8 cellular contexts compared by ENCODE assay signal in the genomic region with DNA sequence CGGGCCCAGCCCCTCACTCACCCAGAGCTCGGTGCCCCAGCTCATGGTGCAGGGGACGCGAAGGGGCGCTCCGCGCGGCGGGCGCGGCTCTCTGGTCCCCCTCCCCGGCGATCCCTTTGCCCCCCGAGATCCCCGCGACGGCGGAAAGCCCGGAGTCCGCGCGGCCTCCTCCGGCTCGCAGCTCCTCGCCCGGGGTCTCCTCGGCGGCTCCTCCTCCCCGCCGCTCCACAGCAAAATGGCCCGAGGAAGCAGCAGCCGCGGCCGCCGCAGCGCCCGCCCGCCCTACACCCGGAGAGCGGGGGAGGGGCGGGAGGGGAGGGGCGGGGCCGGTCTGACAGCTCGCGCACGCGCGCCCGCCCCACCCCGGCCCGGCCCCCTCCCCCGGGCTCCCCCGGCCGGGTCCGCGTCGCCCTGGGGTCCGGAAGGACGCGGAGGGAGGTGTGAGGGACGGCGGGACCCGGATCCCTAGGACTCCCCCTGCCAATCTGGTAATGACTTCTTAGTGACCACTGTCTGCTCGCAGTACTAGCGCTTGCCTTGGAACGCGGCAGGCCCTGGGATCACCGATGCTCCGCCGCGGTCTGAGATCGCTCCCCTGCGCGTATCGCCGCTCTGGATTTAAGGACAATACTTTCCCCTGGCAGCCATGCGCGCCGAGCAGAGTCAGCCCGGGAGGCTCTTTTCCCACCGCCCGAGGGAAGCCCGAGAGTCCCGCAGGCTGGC. TPM values are rescaled to one million over a fixed set of nuclear protein-coding genes. Genes with fewer than 3 reads are reported as not detected.
DNase-seq lines count a peak whose midpoint lies in the region; ATAC-seq, FAIRE-seq and TF ChIP-seq lines count a peak whose summit lies in the region.

A gene (minus strand): TSS at position 259 of the 723 bp plus-strand sequence. CDS start 214 bp downstream, at position 45.

- H3K36me3 Mint-ChIP-seq in astrocyte (ENCODE audit: low read depth, unreplicated experiment) = no peaks in the 10 kb centered on the region

- H3K27ac ChIP-seq in astrocyte (ENCODE audit: low read depth, low read length) = peak within 1 kb of the TSS; percentile 30
- peak within 1 kb of the TSS; percentile 98 for H3K27ac ChIP-seq in rectal smooth muscle tissue (ENCODE audit: low read depth, low read length)
- peak within 1 kb of the TSS; percentile 95 to 96 for H3K27ac ChIP-seq in uterus

- H3K9ac ChIP-seq in astrocyte (ENCODE audit: low read length) (peak within 1 kb of the TSS; percentile 87), rectal smooth muscle tissue (ENCODE audit: low read length) (peak within 1 kb of the TSS; percentile 80)

- TF ChIP-seq POLR2A in uterus (IDR thresholded peaks at IDR 0.05) = peak; percentile 91 to 92

- H3K9me3 ChIP-seq in astrocyte (ENCODE audit: insufficient read depth, low read depth, low read length) (no peaks in the 10 kb centered on the region), uterus (no peaks in the 10 kb centered on the region)

- H3K4me2 ChIP-seq in astrocyte (ENCODE audit: low read length) = peak within 1 kb of the TSS; percentile 100

- H3K36me3 ChIP-seq in astrocyte (ENCODE audit: insufficient read depth, low read length) (no peaks in the 10 kb centered on the region), rectal smooth muscle tissue (ENCODE audit: control insufficient read depth, insufficient read depth, low read length) (no peaks in the 10 kb centered on the region), uterus (no peaks in the 10 kb centered on the region)

- DNase-seq in COR-L47 (lab: John Stamatoyannopoulos, UW) (peak; percentile 69), NAMALWA (ENCODE audit: low spot score) (peak; percentile 78), T1000 (lab: John Stamatoyannopoulos, UW) (peak; percentile 64), astrocyte (ENCODE audit: low read depth) (peak; percentile 62), hepatic stellate cell (ENCODE audit: low spot score) (peak; percentile 92), uterus (peak; percentile 76 to 83)

- peak within 1 kb of the TSS; percentile 98 for H3K4me3 Mint-ChIP-seq in astrocyte (ENCODE audit: unreplicated experiment)

- no peaks in the 10 kb centered on the region for H3K9me3 Mint-ChIP-seq in astrocyte (ENCODE audit: unreplicated experiment)

- H3K27ac Mint-ChIP-seq in astrocyte (ENCODE audit: unreplicated experiment) = peak within 1 kb of the TSS; percentile 92

- H4K20me1 ChIP-seq in astrocyte (ENCODE audit: insufficient read depth, low read length) = peaks cover 35% of the 10 kb centered on the region

- no peaks in the 10 kb centered on the region for H3K27me3 ChIP-seq in astrocyte (ENCODE audit: insufficient read depth, low read length)
- H3K27me3 ChIP-seq in rectal smooth muscle tissue (ENCODE audit: control insufficient read depth, insufficient read depth, low read length) = no peaks in the 10 kb centered on the region
- H3K27me3 ChIP-seq in uterus = no peaks in the 10 kb centered on the region

- H3K4me3 ChIP-seq in astrocyte (ENCODE audit: insufficient read depth, low read depth, low read length) = peak within 1 kb of the TSS; percentile 66
- H3K4me3 ChIP-seq in rectal smooth muscle tissue (ENCODE audit: low read length) = peak within 1 kb of the TSS; percentile 88
- peak within 1 kb of the TSS; percentile 81 to 95 for H3K4me3 ChIP-seq in uterus

- intact Hi-C loops in uterus (cut with DNase I; ENCODE audit: low total_unique reads) = no loop called here

- peak; percentile 33 for ATAC-seq in GM21390 (IDR thresholded peaks at IDR 0.05; ENCODE audit: unreplicated experiment)

- no peaks in the 10 kb centered on the region for H3K27me3 Mint-ChIP-seq in astrocyte (ENCODE audit: low read depth, unreplicated experiment)

- peaks cover 31% of the 10 kb centered on the region for H3K79me2 ChIP-seq in astrocyte (ENCODE audit: insufficient read depth, low read length)

- peaks cover 12% of the 10 kb centered on the region for H3K4me1 ChIP-seq in astrocyte (ENCODE audit: insufficient read depth, low read length)
- H3K4me1 ChIP-seq in rectal smooth muscle tissue (ENCODE audit: control insufficient read depth, insufficient read depth, low read length) = peaks cover 29% of the 10 kb centered on the region
- H3K4me1 ChIP-seq in uterus = no peaks in the 10 kb centered on the region

- peaks cover 19% of the 10 kb centered on the region for H3K4me1 Mint-ChIP-seq in astrocyte (ENCODE audit: low read depth, unreplicated experiment)

- FAIRE-seq in astrocyte (lab: Jason Lieb, UNC) = no peak

- peak within 1 kb of the TSS; percentile 83 for H2AFZ ChIP-seq in astrocyte (ENCODE audit: low read depth, low read length)

- TF ChIP-seq CTCF in astrocyte (IDR thresholded peaks at IDR 0.05; ENCODE audit: insufficient read depth, low read depth, low read length) = no peak
- peak in 2 of 4 experiments; percentile 2 to 12 for TF ChIP-seq CTCF in uterus (IDR thresholded peaks at IDR 0.05)

RNA-seq across cellular contexts. Expression of the gene that starts here (rescaled TPM):
- total RNA-seq in astrocyte = 60.9 and 63.5 TPM in 2 replicates
- total RNA-seq in uterus = 100 to 1,000 TPM in 1 of 4 donors, 10 to 100 TPM in 3; 18.5 to 102 (median 77.2) TPM

Comparison
In these comparisons a context has a peak if more than half of its experiments do, and no peak if none do; other contexts are left out.
1. Peak in every context shown above with its lines: DNase-seq, ATAC-seq, H3K4me3 ChIP-seq and H3K27ac ChIP-seq.
2. H3K27ac ChIP-seq: peak in every context shown above with its lines; median percentile 98 in rectal smooth muscle tissue; 96 in uterus; 30 in astrocyte.